In the genomic region with DNA sequence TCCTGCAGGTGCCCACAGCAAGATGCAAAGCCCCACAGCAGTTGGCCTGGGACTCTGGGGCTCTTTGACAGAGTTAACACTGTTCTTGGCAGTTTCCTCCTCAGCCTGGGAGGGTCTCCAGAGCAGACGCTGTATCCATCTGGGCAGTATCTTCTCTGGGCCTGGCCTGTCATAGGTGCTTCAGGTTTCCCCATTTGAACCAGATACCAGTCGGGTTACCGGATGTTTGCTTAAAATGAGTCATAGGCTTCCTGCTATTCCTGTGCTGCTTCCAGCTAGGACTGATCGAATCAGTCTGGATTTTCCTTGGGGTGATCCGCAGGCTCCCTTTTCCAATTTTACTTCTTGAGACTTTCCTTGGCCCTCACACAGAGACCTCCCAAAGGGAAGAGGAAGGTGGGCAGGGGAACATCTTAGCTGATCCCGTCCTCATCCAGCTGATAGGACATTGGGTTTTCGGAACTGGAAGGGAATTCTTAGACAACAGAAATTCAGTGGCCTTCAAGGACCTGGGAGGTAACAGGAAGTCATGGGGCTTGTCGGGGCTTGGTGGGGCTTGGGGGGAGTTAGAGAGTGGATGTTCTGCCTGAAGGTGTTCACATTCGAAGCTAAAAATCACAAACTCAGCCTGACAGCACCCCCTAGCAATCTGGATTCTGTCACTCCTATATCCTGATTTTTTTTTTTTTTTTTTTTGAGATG, we compare ENCODE assay signal across 8 cellular contexts. TPM values are rescaled to one million over a fixed set of nuclear protein-coding genes. Genes with fewer than 3 reads are reported as not detected.
A peak's percentile ranks its signal among the peaks of the same experiment; 100 is the strongest.
DNase-seq lines count a peak whose midpoint lies in the region; ATAC-seq, FAIRE-seq and TF ChIP-seq lines count a peak whose summit lies in the region.

No MANE protein-coding gene starts in this region.

- peaks cover 4% of the 10 kb centered on the region for H3F3A ChIP-seq in PC-3 (ENCODE audit: low read length, unreplicated experiment)

- peaks cover 47% of the 10 kb centered on the region for H3K4me1 ChIP-seq in PC-3 (ENCODE audit: insufficient read depth, low read length)

- intact Hi-C loops in PC-3 (cut with micrococcal nuclease): loop anchor here (5.0 kb wide), 1 partner anchor 94 kb away; a partner anchor contains a TSS

- peak overlapping the region; percentile 81; the same call in 1 of the 2 replicates for H2AFZ ChIP-seq in PC-3 (ENCODE audit: low read length)

- peak overlapping the region; percentile 62 for H3K4me3 ChIP-seq in PC-3 (ENCODE audit: low read length)

- H3K4me1 Mint-ChIP-seq in effector memory CD8-positive, alpha-beta T cell (ENCODE audit: low read depth in 2 of 2): peaks cover 13 to 15% of the 10 kb centered on the region in 2 donors
- H3K4me1 Mint-ChIP-seq in natural killer cell treated with Interleukin-12 subunit alpha and Interleukin-12 subunit beta and Interleukin-15 and Interleukin-18, amount 100 ng/mL, for 72 hours (ENCODE audit: low read depth in 2 of 2): peaks cover 15 to 22% of the 10 kb centered on the region in 2 donors

- H3K27me3 ChIP-seq in PC-3 (ENCODE audit: low read length): no peaks in the 10 kb centered on the region

- peaks cover 27% of the 10 kb centered on the region for H3K36me3 Mint-ChIP-seq in effector memory CD8-positive, alpha-beta T cell (ENCODE audit: insufficient read depth)
- H3K36me3 Mint-ChIP-seq in natural killer cell treated with Interleukin-12 subunit alpha and Interleukin-12 subunit beta and Interleukin-15 and Interleukin-18, amount 100 ng/mL, for 72 hours: peaks cover 4% of the 10 kb centered on the region

- BruUV-seq in PC-3 (replicated peaks; lab: Mats Ljungman, UMichigan): TSS peak; percentile 30

- no peaks in the 10 kb centered on the region for H3K9me3 ChIP-seq in PC-3 (ENCODE audit: low read length)

- DNase-seq in H54 (ENCODE audit: insufficient read length, low spot score) (no peak), PC-3 (peak; percentile 87), iPS-NIHi11 (ENCODE audit: low spot score) (no peak), KG1 (lab: John Stamatoyannopoulos, UW) (no peak)
- no peak for DNase-seq in effector memory CD8-positive, alpha-beta T cell
- no peak for DNase-seq in natural killer cell treated with Interleukin-12 subunit alpha and Interleukin-12 subunit beta and Interleukin-15 and Interleukin-18, amount 100 ng/mL, for 72 hours (ENCODE audit: low spot score)

- H3K36me3 ChIP-seq in PC-3 (ENCODE audit: low read depth, low read length): peaks cover 9% of the 10 kb centered on the region

- H3K27ac ChIP-seq in PC-3 (ENCODE audit: low read length): peak overlapping the region; percentile 89

- H3K9me3 Mint-ChIP-seq in effector memory CD8-positive, alpha-beta T cell: no peaks in the 10 kb centered on the region
- no peaks in the 10 kb centered on the region for H3K9me3 Mint-ChIP-seq in natural killer cell treated with Interleukin-12 subunit alpha and Interleukin-12 subunit beta and Interleukin-15 and Interleukin-18, amount 100 ng/mL, for 72 hours

- CTCF ChIA-PET in PC-3 (lab: Charles Lee): interaction anchor here (0.6 kb wide), 1 partner anchor 16 kb away, joined by 3 read pairs; no protein-coding TSS in a partner anchor

- no peak for TF ChIP-seq CTCF in PC-3 (conservative IDR thresholded peaks at IDR 0.05; ENCODE audit: low read depth, low read length)

- peaks cover 26% of the 10 kb centered on the region for H3K79me2 ChIP-seq in PC-3 (ENCODE audit: low read length)

- ATAC-seq in PC-3: peak; percentile 36
- ATAC-seq in effector memory CD8-positive, alpha-beta T cell (replicated peaks): no peak
- no peak for ATAC-seq in natural killer cell treated with Interleukin-12 subunit alpha and Interleukin-12 subunit beta and Interleukin-15 and Interleukin-18, amount 100 ng/mL, for 72 hours
- no peak for ATAC-seq in GM18909 (IDR thresholded peaks at IDR 0.05; ENCODE audit: poor library complexity, unreplicated experiment)
- no peak for ATAC-seq in GM19463 (IDR thresholded peaks at IDR 0.05; ENCODE audit: unreplicated experiment)

- POLR2A ChIA-PET in PC-3 (lab: Charles Lee; ENCODE audit: unreplicated experiment): no interaction called here

- H3K4me2 ChIP-seq in PC-3 (ENCODE audit: low read length): peak overlapping the region; percentile 91

- H3K27ac Mint-ChIP-seq in effector memory CD8-positive, alpha-beta T cell: peak overlapping the region; percentile 69 to 72
- peak overlapping the region; percentile 17 to 72 for H3K27ac Mint-ChIP-seq in natural killer cell treated with Interleukin-12 subunit alpha and Interleukin-12 subunit beta and Interleukin-15 and Interleukin-18, amount 100 ng/mL, for 72 hours

- peaks cover 12% of the 10 kb centered on the region for H4K20me1 ChIP-seq in PC-3 (ENCODE audit: low read length)

- no peaks in the 10 kb centered on the region for H3K9me2 ChIP-seq in PC-3 (replicated peaks; ENCODE audit: low read length)

- no peaks in the 10 kb centered on the region for H3K27me3 Mint-ChIP-seq in effector memory CD8-positive, alpha-beta T cell
- no peaks in the 10 kb centered on the region for H3K27me3 Mint-ChIP-seq in natural killer cell treated with Interleukin-12 subunit alpha and Interleukin-12 subunit beta and Interleukin-15 and Interleukin-18, amount 100 ng/mL, for 72 hours

- no peak for TF ChIP-seq POLR2A in H54 (IDR thresholded peaks at IDR 0.05; ENCODE audit: low read depth, low read length)

- peak overlapping the region; percentile 50 for H3K9ac ChIP-seq in PC-3 (ENCODE audit: low read length)

- FAIRE-seq in H54 (lab: Jason Lieb, UNC): peak; percentile 45

- H3K4me3 Mint-ChIP-seq in effector memory CD8-positive, alpha-beta T cell: peak overlapping the region; percentile 47 to 55
- H3K4me3 Mint-ChIP-seq in natural killer cell treated with Interleukin-12 subunit alpha and Interleukin-12 subunit beta and Interleukin-15 and Interleukin-18, amount 100 ng/mL, for 72 hours: peak overlapping the region; percentile 72

RNA-seq across cellular contexts. Expression of a gene that starts 2.4 kb away (rescaled TPM):
- 99.0 and 128 TPM in 2 replicates for total RNA-seq in PC-3 (2014; rRNA removed)
- total RNA-seq in natural killer cell treated with Interleukin-12 subunit alpha and Interleukin-12 subunit beta and Interleukin-15 and Interleukin-18, amount 100 ng/mL, for 72 hours: 100 to 1,000 TPM; 101 to 216 TPM

RNA-seq across cellular contexts. Expression of a gene that starts 12.9 kb away (rescaled TPM):
- 34.8 and 40.5 TPM in 2 replicates for total RNA-seq in PC-3 (2014; rRNA removed)
- 10 to 100 TPM; 51.2 to 68.9 TPM for total RNA-seq in natural killer cell treated with Interleukin-12 subunit alpha and Interleukin-12 subunit beta and Interleukin-15 and Interleukin-18, amount 100 ng/mL, for 72 hours

RNA-seq across cellular contexts. Expression of a gene that starts 47.7 kb away (rescaled TPM):
- total RNA-seq in PC-3 (2014; rRNA removed): 0.63 and 1.2 TPM in 2 replicates
- total RNA-seq in natural killer cell treated with Interleukin-12 subunit alpha and Interleukin-12 subunit beta and Interleukin-15 and Interleukin-18, amount 100 ng/mL, for 72 hours: under 1 TPM; 0.40 to 0.45 TPM
